8 cellular contexts compared by ENCODE assay signal in genomic region chr3:16828815-16829214, GRCh38. TPM values are rescaled to one million over a fixed set of nuclear protein-coding genes. Genes with fewer than 3 reads are reported as not detected.
DNase-seq lines count a peak whose midpoint lies in the region; ATAC-seq, FAIRE-seq and TF ChIP-seq lines count a peak whose summit lies in the region.

No MANE protein-coding gene starts in this region.

- H3K9ac ChIP-seq in K562 (ENCODE audit: insufficient read depth in 1 of 2, low read depth in 2 of 2, low read length in 2 of 2) = no peak overlapping the region

- TF ChIP-seq POLR2A in K562 (conservative IDR thresholded peaks at IDR 0.05) = no peak

- no peaks in the 10 kb centered on the region for H3K36me3 Mint-ChIP-seq in naive B cell

- CTCF ChIA-PET in K562 (lab: Yijun Ruan, JAX; ENCODE audit: low intra/inter-chr PET ratio) = interaction anchor here (1.0 kb wide), 1 partner anchor 404 kb away, joined by 5 read pairs; no protein-coding TSS in a partner anchor

- no peaks in the 10 kb centered on the region for H3K79me2 ChIP-seq in K562 (ENCODE audit: control insufficient read depth, insufficient read depth, low read length)

- H3K4me2 ChIP-seq in K562 (ENCODE audit: insufficient read depth, low read length) = no peak overlapping the region

- no peak for TF ChIP-seq EP300 in K562 (IDR thresholded peaks at IDR 0.05; ENCODE audit: low read length)

- H3K4me1 Mint-ChIP-seq in naive B cell = peaks cover 10 to 11% (median 11%) of the 10 kb centered on the region in 3 donors

- peak; percentile 65 for FAIRE-seq in K562 (lab: Jason Lieb, UNC)

- no peaks in the 10 kb centered on the region for H4K20me1 ChIP-seq in K562 (replicated peaks; ENCODE audit: control insufficient read depth, insufficient read depth, low read length)

- H3K4me3 Mint-ChIP-seq in naive B cell = peak overlapping the region in 1 of 8 donors; percentile 5

- H3K27ac ChIP-seq in SJCRH30 = no peak overlapping the region
- no peak overlapping the region for H3K27ac ChIP-seq in K562 (ENCODE audit: extremely low read depth, low read depth, low read length)
- no peak overlapping the region for H3K27ac ChIP-seq in tibial artery

- H3K9me3 Mint-ChIP-seq in naive B cell = no peaks in the 10 kb centered on the region

- H3K4me3 ChIP-seq in HAP-1 (no peak overlapping the region), SJCRH30 (no peak overlapping the region), K562 (no peak overlapping the region), tibial artery (no peak overlapping the region)

- TF ChIP-seq CTCF in K562 (IDR thresholded peaks at IDR 0.05 in 2 of 3, conservative IDR thresholded peaks at IDR 0.05 in 1 of 3; ENCODE audit: insufficient read depth in 2 of 3, low read depth in 1 of 3, low read length in 3 of 3) = peak; percentile 51 to 67 (median 58)
- TF ChIP-seq CTCF in tibial artery (IDR thresholded peaks at IDR 0.05) = no peak

- no peaks in the 10 kb centered on the region for H3K9me1 ChIP-seq in K562 (ENCODE audit: control insufficient read depth, insufficient read depth, low read length)

- BruUV-seq in K562 (replicated peaks; lab: Mats Ljungman, UMichigan) = no TSS peak

- peak; percentile 82 for ATAC-seq in K562
- ATAC-seq in naive B cell (ENCODE audit: low read depth in 2 of 2) = peak; percentile 64 to 68

- H3K27me3 Mint-ChIP-seq in naive B cell = no peaks in the 10 kb centered on the region

- POLR2A ChIA-PET in K562 (lab: Yijun Ruan, JAX) = interaction anchor here (1.0 to 1.1 kb wide), 2 partner anchors 10 to 166 kb away, joined by 4 read pairs; no protein-coding TSS in a partner anchor

- no peaks in the 10 kb centered on the region for H3K27me3 ChIP-seq in HAP-1 (ENCODE audit: low read depth)
- H3K27me3 ChIP-seq in SJCRH30 = no peaks in the 10 kb centered on the region
- no peaks in the 10 kb centered on the region for H3K27me3 ChIP-seq in K562 (ENCODE audit: control insufficient read depth in 2 of 2, insufficient read depth in 2 of 2, low read length in 2 of 2)
- no peaks in the 10 kb centered on the region for H3K27me3 ChIP-seq in tibial artery

- H3K9me3 ChIP-seq in HAP-1 = no peaks in the 10 kb centered on the region
- no peaks in the 10 kb centered on the region for H3K9me3 ChIP-seq in SJCRH30 (replicated peaks)
- H3K9me3 ChIP-seq in K562 (replicated peaks; ENCODE audit: control insufficient read depth, insufficient read depth, low read depth, low read length) = no peaks in the 10 kb centered on the region
- no peaks in the 10 kb centered on the region for H3K9me3 ChIP-seq in tibial artery

- peaks cover 14% of the 10 kb centered on the region for H3K4me1 ChIP-seq in HAP-1
- H3K4me1 ChIP-seq in SJCRH30 = no peaks in the 10 kb centered on the region
- no peaks in the 10 kb centered on the region for H3K4me1 ChIP-seq in K562 (replicated peaks in 1 of 2; ENCODE audit: control insufficient read depth in 2 of 2, insufficient read depth in 2 of 2, low read length in 2 of 2)
- H3K4me1 ChIP-seq in tibial artery = peaks cover 0 to 14% (median 6%) of the 10 kb centered on the region in 4 donors

- H2AFZ ChIP-seq in K562 (ENCODE audit: low read depth, low read length) = no peak overlapping the region

- H3K36me3 ChIP-seq in HAP-1 (replicated peaks) (no peaks in the 10 kb centered on the region), SJCRH30 (no peaks in the 10 kb centered on the region), K562 (ENCODE audit: control insufficient read depth, insufficient read depth, low read length) (no peaks in the 10 kb centered on the region), tibial artery (no peaks in the 10 kb centered on the region)

- DNase-seq in ELF-1 (ENCODE audit: low read depth, low spot score) = peak; percentile 23
- DNase-seq in HAP-1 (ENCODE audit: low spot score in 2 of 2) = peak; percentile 78 to 85
- peak; percentile 5 to 17 for DNase-seq in SJCRH30
- DNase-seq in K562 (ENCODE audit: extremely low read depth in 1 of 4, low spot score in 3 of 4) = peak; percentile 18 to 41 (median 27)
- DNase-seq in naive B cell = no peak
- no peak for DNase-seq in NCI-H128 (lab: John Stamatoyannopoulos, UW; ENCODE audit: unreplicated experiment)
- no peak for DNase-seq in hypothalamus (lab: John Stamatoyannopoulos, UW)
- DNase-seq in tibial artery = no peak

- in situ Hi-C loops in HAP-1 (cut with MboI; ENCODE audit: low sequenced_read_pairs) (no loop called here), K562 (cut with MboI) (no loop called here)

- H3K27ac Mint-ChIP-seq in naive B cell = no peak overlapping the region

- intact Hi-C loops in K562 (cut with micrococcal nuclease) = loop anchor here (1.0 to 5.0 kb wide), 3 partner anchors 203 to 404 kb away; no protein-coding TSS in a partner anchor
- intact Hi-C loops in tibial artery (cut with DNase I; ENCODE audit: low total_unique reads) = no loop called here

- peak in 1 of 2 experiments; percentile 50; a peak in 3 of 4 replicates for TF ChIP-seq RAD21 in K562 (CRISPR knock-in tag; conservative IDR thresholded peaks at IDR 0.05 in 1 of 2, IDR thresholded peaks at IDR 0.05 in 1 of 2)

- WGBS in K562 (ENCODE audit: insufficient coverage, low coverage, missing lambda C conversion rate) = 0% methylated on average over 3 of the region's 3 CpGs

TF ChIP-seq in K562, 482 proteins besides CTCF, POLR2A, EP300 and RAD21 (continues in another document):
- no peak for TF ChIP-seq STAT5B (CRISPR knock-in tag; IDR thresholded peaks at IDR 0.05)
- TF ChIP-seq GABPB1 (CRISPR knock-in tag; IDR thresholded peaks at IDR 0.05) = no peak
- TF ChIP-seq SMC3 (conservative IDR thresholded peaks at IDR 0.05; ENCODE audit: insufficient read depth, low read depth, low read length) = 0 out of 2 replicates have a peak, but pooled peaks have one; percentile 24
- peak; percentile 75 for TF ChIP-seq ESRRA (IDR thresholded peaks at IDR 0.05; ENCODE audit: borderline replicate concordance, low read depth)
- no peak for TF ChIP-seq ZNF57 (CRISPR knock-in tag; IDR thresholded peaks at IDR 0.05)
- TF ChIP-seq, protein P1, sequence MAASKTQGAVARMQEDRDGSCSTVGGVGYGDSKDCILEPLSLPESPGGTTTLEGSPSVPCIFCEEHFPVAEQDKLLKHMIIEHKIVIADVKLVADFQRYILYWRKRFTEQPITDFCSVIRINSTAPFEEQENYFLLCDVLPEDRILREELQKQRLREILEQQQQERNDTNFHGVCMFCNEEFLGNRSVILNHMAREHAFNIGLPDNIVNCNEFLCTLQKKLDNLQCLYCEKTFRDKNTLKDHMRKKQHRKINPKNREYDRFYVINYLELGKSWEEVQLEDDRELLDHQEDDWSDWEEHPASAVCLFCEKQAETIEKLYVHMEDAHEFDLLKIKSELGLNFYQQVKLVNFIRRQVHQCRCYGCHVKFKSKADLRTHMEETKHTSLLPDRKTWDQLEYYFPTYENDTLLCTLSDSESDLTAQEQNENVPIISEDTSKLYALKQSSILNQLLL (CRISPR knock-in tag; IDR thresholded peaks at IDR 0.05; ENCODE audit: borderline replicate concordance) = no peak
- no peak for TF ChIP-seq SAFB2 (IDR thresholded peaks at IDR 0.05; ENCODE audit: borderline replicate concordance, low read depth, low read length, severe bottlenecking)
- TF ChIP-seq OTX1 (CRISPR knock-in tag; IDR thresholded peaks at IDR 0.05) = no peak
- no peak for TF ChIP-seq ZNF589 (CRISPR knock-in tag; IDR thresholded peaks at IDR 0.05; ENCODE audit: low read depth)
- TF ChIP-seq ZNF707 (CRISPR knock-in tag; conservative IDR thresholded peaks at IDR 0.05) = no peak
- no peak for TF ChIP-seq TAL1 (IDR thresholded peaks at IDR 0.05)
- TF ChIP-seq, protein P2, sequence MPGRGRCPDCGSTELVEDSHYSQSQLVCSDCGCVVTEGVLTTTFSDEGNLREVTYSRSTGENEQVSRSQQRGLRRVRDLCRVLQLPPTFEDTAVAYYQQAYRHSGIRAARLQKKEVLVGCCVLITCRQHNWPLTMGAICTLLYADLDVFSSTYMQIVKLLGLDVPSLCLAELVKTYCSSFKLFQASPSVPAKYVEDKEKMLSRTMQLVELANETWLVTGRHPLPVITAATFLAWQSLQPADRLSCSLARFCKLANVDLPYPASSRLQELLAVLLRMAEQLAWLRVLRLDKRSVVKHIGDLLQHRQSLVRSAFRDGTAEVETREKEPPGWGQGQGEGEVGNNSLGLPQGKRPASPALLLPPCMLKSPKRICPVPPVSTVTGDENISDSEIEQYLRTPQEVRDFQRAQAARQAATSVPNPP (IDR thresholded peaks at IDR 0.05; ENCODE audit: borderline replicate concordance, insufficient read depth, insufficient read length) = no peak
- TF ChIP-seq IRF2 (CRISPR knock-in tag; IDR thresholded peaks at IDR 0.05) = no peak
- peak; percentile 90 for TF ChIP-seq ZNF384 (IDR thresholded peaks at IDR 0.05; ENCODE audit: low read depth, low read length)

RNA-seq across cellular contexts. Expression of gene PLCL2, which starts 55.9 kb away (rescaled TPM):
- 1.4 and 1.6 TPM in 2 replicates for total RNA-seq in SJCRH30 (2014; rRNA removed; shearing (Covaris generic))
- total RNA-seq in K562 (2011; cell fraction: chromatin; rRNA removed; ENCODE audit: low replicate concordance) = 0.12 and 0.46 TPM in 2 replicates
- total RNA-seq in K562 (2011; cell fraction: nucleolus; rRNA removed) = 0.33 and 0.39 TPM in 2 replicates
- 0.31 and 0.37 TPM in 2 replicates for total RNA-seq in K562 (2011; cell fraction: nucleoplasm; rRNA removed)
- total RNA-seq in K562 (2014; rRNA removed) (0.04 and 0.09 TPM in 2 replicates), K562 (2014; rRNA removed; fragmentation: Illumina TruSeq; extraction: Trizol) (0.10 and 0.11 TPM in 2 replicates), K562 (2015; rRNA removed; fragmentation: Illumina TruSeq; extraction: Trizol) (0.11 TPM in 2 replicates), K562 (2021) (0.18 and 0.20 TPM in 2 replicates)
- polyA plus RNA-seq in K562 (2011; rRNA removed) (0.11 and 0.17 TPM in 2 replicates), K562 (2014; fragmentation: Illumina TruSeq; extraction: Trizol) (0.06 and 0.09 TPM in 2 replicates), K562 (2014; fragmentation: Nextera tagmentation; extraction: Ambion mirVana) (under 1 TPM in 1 of 2 experiments, not detected in 1; 0.03 TPM), K562 (2014; rRNA removed) (not detected in 2 replicates), naive B cell (ENCODE audit: low read depth in 6 of 6) (10 to 100 TPM; 65.7 to 92.7 (median 69.1) TPM)
- polyA plus RNA-seq in K562 (2011; cell fraction: cytosol; rRNA removed) = 0.07 and 0.10 TPM in 2 replicates
- polyA plus RNA-seq in K562 (2011; cell fraction: nucleus; rRNA removed) = 0.14 and 0.15 TPM in 2 replicates
- polyA plus RNA-seq in K562 (2012) = 0.05 and 0.08 TPM in 2 replicates
- 0.53 and 0.54 TPM in 2 replicates for polyA minus RNA-seq in K562 (2011; rRNA and poly(A)+ RNA removed)
- polyA minus RNA-seq in K562 (2011; cell fraction: cytosol; rRNA and poly(A)+ RNA removed) = 0.29 TPM in 1 of 2 replicates, not detected in the other
- polyA minus RNA-seq in K562 (2011; cell fraction: nucleus; rRNA and poly(A)+ RNA removed) = 0.40 and 0.56 TPM in 2 replicates

Comparison
In these comparisons a context has a peak if more than half of its experiments do, and no peak if none do; other contexts are left out.
1. DNase-seq: peak in ELF-1 (single experiment), HAP-1 (2 of 2), SJCRH30 (2 of 2) and K562 (4 of 4); none in naive B cell (single experiment), NCI-H128 (single experiment), hypothalamus (0 of 51) and tibial artery (0 of 2).
2. CTCF ChIP-seq: peak in K562 (3 of 3); none in tibial artery (0 of 2).